ENCODE assay signal across 18 cellular contexts in genomic region chr1:27393641-27394281, GRCh38. TPM values are rescaled to one million over a fixed set of nuclear protein-coding genes. Genes with fewer than 3 reads are reported as not detected.
DNase-seq lines count a peak whose midpoint lies in the region; ATAC-seq, FAIRE-seq and TF ChIP-seq lines count a peak whose summit lies in the region.
"Had no signal": no experiment of that assay in that cellular context is flagged by ENCODE, and none has a peak within 500 bp of the region (broad histone marks: within the 10 kb centered on the region; RNA-seq: fewer than 3 reads in every experiment).

No MANE protein-coding gene starts in this region.

- TF ChIP-seq EP300 in HepG2 (IDR thresholded peaks at IDR 0.05; ENCODE audit: low read depth in 2 of 2, low read length in 2 of 2) (no peak), HepG2 (CRISPR knock-in tag; IDR thresholded peaks at IDR 0.05; ENCODE audit: borderline replicate concordance) (no peak)

- ATAC-seq in HepG2 (no peak), right lobe of liver (no peak), T-helper 17 cell (no peak), GM18907 (IDR thresholded peaks at IDR 0.05; ENCODE audit: unreplicated experiment) (no peak)
- ATAC-seq in stimulated activated naive CD8-positive, alpha-beta T cell treated with anti-CD3 and anti-CD28 coated beads, Interleukin-15, amount 100 ng/mL, for 72 hours: no peak
- ATAC-seq: gastroesophageal sphincter; GM12878; stimulated activated memory B cell treated with anti-CD40 and anti-IgM and Interleukin-4, amounts not matched to agents 10 μg/mL and 1 μg/mL and 100 μg/mL, for 72 hours had no signal

- CTCF ChIA-PET in HepG2 (lab: Yijun Ruan, JAX; ENCODE audit: low intra/inter-chr PET ratio, low total read pairs): interaction anchor here (1.5 kb wide), 1 partner anchor 213 kb away, joined by 6 read pairs; no protein-coding TSS in a partner anchor

- H3K27ac ChIP-seq in HepG2 (ENCODE audit: extremely low read length, insufficient read depth, low read length): no peak overlapping the region
- no peak overlapping the region for H3K27ac ChIP-seq in right lobe of liver
- H3K27ac ChIP-seq: VCaP had no signal

- H4K20me1 ChIP-seq in HepG2 (ENCODE audit: insufficient read depth, low read length): no peaks in the 10 kb centered on the region

- POLR2A ChIA-PET in HepG2 (lab: Yijun Ruan, JAX): no interaction called here

- BruUV-seq in HepG2 (replicated peaks; lab: Mats Ljungman, UMichigan): TSS peak; percentile 62

- H3K36me3 ChIP-seq in HepG2 (replicated peaks in 1 of 2; ENCODE audit: control insufficient read depth in 1 of 2, insufficient read depth in 2 of 2, low read length in 2 of 2) (no peaks in the 10 kb centered on the region), right lobe of liver (no peaks in the 10 kb centered on the region)
- H3K36me3 ChIP-seq: BE2C, gastroesophageal sphincter, right atrium auricular region had no signal

- H3K4me1 Mint-ChIP-seq in T-helper 17 cell (peaks cover 17% of the 10 kb centered on the region), osteocyte (ENCODE audit: unreplicated experiment) (peaks cover 19% of the 10 kb centered on the region)
- peaks cover 35% of the 10 kb centered on the region for H3K4me1 Mint-ChIP-seq in stimulated activated naive CD8-positive, alpha-beta T cell treated with anti-CD3 and anti-CD28 coated beads, Interleukin-15, amount 100 ng/mL, for 72 hours

- FAIRE-seq in HepG2 (lab: Jason Lieb, UNC): no peak
- FAIRE-seq: endometrium, GM12878 had no signal

- TF ChIP-seq CTCF in HepG2 (CRISPR knock-in tag; IDR thresholded peaks at IDR 0.05) (no peak), right lobe of liver (IDR thresholded peaks at IDR 0.05) (no peak), osteocyte (IDR thresholded peaks at IDR 0.05) (no peak)

- H3K4me1 ChIP-seq in HepG2 (ENCODE audit: insufficient read depth, low read length): peaks cover 28% of the 10 kb centered on the region
- H3K4me1 ChIP-seq in right lobe of liver: peaks cover 0 to 6% (median 0%) of the 10 kb centered on the region in 4 donors

- intact Hi-C loops in HepG2 (cut with micrococcal nuclease; ENCODE audit: unreplicated experiment) (loop anchor here (2.0 to 10.0 kb wide), 2 partner anchors 213 to 271 kb away; no protein-coding TSS in a partner anchor), right lobe of liver (cut with DNase I) (loop anchor here in 1 of 2 donors (5.0 kb wide), 2 partner anchors 36 to 91 kb away; no protein-coding TSS in a partner anchor)

- H3K4me3 ChIP-seq in HepG2 (replicated peaks in 1 of 3; ENCODE audit: insufficient read depth in 1 of 3, low read depth in 2 of 3, low read length in 3 of 3) (no peak overlapping the region), right lobe of liver (no peak overlapping the region), iPS-18c (ENCODE audit: insufficient read depth, low read depth, low read length) (peak overlapping the region; percentile 86; the same call in 1 of the 2 replicates)
- H3K4me3 ChIP-seq: GM12878 had no signal

- H3K27ac Mint-ChIP-seq in T-helper 17 cell (peak overlapping the region; percentile 90), osteocyte (ENCODE audit: unreplicated experiment) (no peak overlapping the region)
- no peak overlapping the region for H3K27ac Mint-ChIP-seq in stimulated activated naive CD8-positive, alpha-beta T cell treated with anti-CD3 and anti-CD28 coated beads, Interleukin-15, amount 100 ng/mL, for 72 hours

- no peak for TF ChIP-seq RAD21 in HepG2 (CRISPR knock-in tag; IDR thresholded peaks at IDR 0.05)

- no peaks in the 10 kb centered on the region for H3K9me3 ChIP-seq in HepG2 (ENCODE audit: low read length)
- no peaks in the 10 kb centered on the region for H3K9me3 ChIP-seq in right lobe of liver
- no peaks in the 10 kb centered on the region for H3K9me3 ChIP-seq in T-helper 17 cell (ENCODE audit: control insufficient read depth, low read length, poor library complexity, severe bottlenecking)
- H3K9me3 ChIP-seq in iPS-18c (ENCODE audit: control insufficient read depth, insufficient read depth, low read length): no peaks in the 10 kb centered on the region
- H3K9me3 ChIP-seq: BE2C, gastroesophageal sphincter, right atrium auricular region had no signal

- H3K36me3 Mint-ChIP-seq in T-helper 17 cell (ENCODE audit: low read depth): no peaks in the 10 kb centered on the region
- no peaks in the 10 kb centered on the region for H3K36me3 Mint-ChIP-seq in osteocyte (ENCODE audit: unreplicated experiment)
- H3K36me3 Mint-ChIP-seq: stimulated activated memory B cell treated with anti-CD40 and anti-IgM and Interleukin-4, amounts not matched to agents 10 μg/mL and 1 μg/mL and 100 μg/mL, for 72 hours had no signal

- peak overlapping the region; percentile 90 for H3K4me2 ChIP-seq in HepG2 (ENCODE audit: low read depth, low read length)

- 93% methylated on average over 3 of the region's 18 CpGs for WGBS in HepG2 (ENCODE audit: low lambda C conversion rate)
- 92% methylated on average over 6 of the region's 18 CpGs for WGBS in right lobe of liver (ENCODE audit: insufficient coverage, low coverage, low lambda C conversion rate, missing lambda C conversion rate)

- in situ Hi-C loops in HepG2 (cut with HindIII; ENCODE audit: extremely low pct_ligation_motif_present, low pct_unique_long_range_greater_than_20kb): loop anchor here (5.0 kb wide), 4 partner anchors 36 to 281 kb away; no protein-coding TSS in a partner anchor

- H3K79me2 ChIP-seq in HepG2 (ENCODE audit: insufficient read depth, low read length): no peaks in the 10 kb centered on the region

- H3K27me3 Mint-ChIP-seq in T-helper 17 cell: no peaks in the 10 kb centered on the region
- no peaks in the 10 kb centered on the region for H3K27me3 Mint-ChIP-seq in stimulated activated naive CD8-positive, alpha-beta T cell treated with anti-CD3 and anti-CD28 coated beads, Interleukin-15, amount 100 ng/mL, for 72 hours
- H3K27me3 Mint-ChIP-seq in osteocyte (ENCODE audit: unreplicated experiment): peaks cover 7% of the 10 kb centered on the region
- H3K27me3 Mint-ChIP-seq: stimulated activated memory B cell treated with anti-CD40 and anti-IgM and Interleukin-4, amounts not matched to agents 10 μg/mL and 1 μg/mL and 100 μg/mL, for 72 hours had no signal

- TF ChIP-seq POLR2A in HepG2 (IDR thresholded peaks at IDR 0.05; ENCODE audit: insufficient read depth in 1 of 2, low read depth in 2 of 2, low read length in 2 of 2) (no peak), right lobe of liver (IDR thresholded peaks at IDR 0.05) (no peak)

- H3K4me3 Mint-ChIP-seq in T-helper 17 cell (peak overlapping the region; percentile 59), osteocyte (ENCODE audit: unreplicated experiment) (no peak overlapping the region)
- H3K4me3 Mint-ChIP-seq in stimulated activated naive CD8-positive, alpha-beta T cell treated with anti-CD3 and anti-CD28 coated beads, Interleukin-15, amount 100 ng/mL, for 72 hours: peak overlapping the region; percentile 12 to 91

- H2AFZ ChIP-seq in HepG2 (ENCODE audit: low read length): no peak overlapping the region

- peaks cover 0 to 2% of the 10 kb centered on the region in 2 experiments; a peak in 2 of 5 replicates for H3K27me3 ChIP-seq in HepG2 (ENCODE audit: control insufficient read depth in 1 of 2, insufficient read depth in 2 of 2, low read length in 2 of 2)
- no peaks in the 10 kb centered on the region for H3K27me3 ChIP-seq in right lobe of liver
- H3K27me3 ChIP-seq: BE2C, gastroesophageal sphincter, right atrium auricular region had no signal

- H3K9ac ChIP-seq in HepG2 (ENCODE audit: insufficient read depth, low read depth, low read length): no peak overlapping the region

- no peak for DNase-seq in HepG2 (ENCODE audit: low spot score)
- no peak for DNase-seq in right lobe of liver
- no peak for DNase-seq in T-helper 17 cell
- DNase-seq in stimulated activated naive CD8-positive, alpha-beta T cell treated with anti-CD3 and anti-CD28 coated beads, Interleukin-15, amount 100 ng/mL, for 72 hours: no peak
- DNase-seq in osteocyte (ENCODE audit: extremely low spot score, unreplicated experiment): no peak
- DNase-seq in islet precursor cell: no peak
- DNase-seq: BE2C; NCI-H2029 treated with DMSO at 0.1 percent for 48 hours; stimulated activated CD4-positive, alpha-beta T cell treated with anti-CD3 and anti-CD28 coated beads, Interleukin-4, amount 100 ng/mL, for 24 hours had no signal

- H3K9me3 Mint-ChIP-seq in stimulated activated naive CD8-positive, alpha-beta T cell treated with anti-CD3 and anti-CD28 coated beads, Interleukin-15, amount 100 ng/mL, for 72 hours: no peaks in the 10 kb centered on the region
- H3K9me3 Mint-ChIP-seq in osteocyte (ENCODE audit: unreplicated experiment): no peaks in the 10 kb centered on the region
- H3K9me3 Mint-ChIP-seq: stimulated activated memory B cell treated with anti-CD40 and anti-IgM and Interleukin-4, amounts not matched to agents 10 μg/mL and 1 μg/mL and 100 μg/mL, for 72 hours had no signal

RNA-seq across cellular contexts. Expression of gene GPR3, which starts 1.3 kb away (rescaled TPM):
- 0.88 and 1.00 TPM in 2 replicates for total RNA-seq in HepG2 (2016; rRNA removed; fragmentation: Illumina TruSeq; extraction: Trizol)
- 0.26 and 0.61 TPM in 2 replicates for total RNA-seq in HepG2 (2016; cell fraction: cytosol; rRNA removed; fragmentation: Illumina TruSeq; extraction: Trizol; ENCODE audit: low read depth)
- 0.62 and 1.2 TPM in 2 replicates for total RNA-seq in HepG2 (2016; cell fraction: insoluble cytoplasmic fraction; rRNA removed; fragmentation: Illumina TruSeq; extraction: Trizol)
- 1.4 and 1.5 TPM in 2 replicates for total RNA-seq in HepG2 (2016; cell fraction: membrane; rRNA removed; fragmentation: Illumina TruSeq; extraction: Trizol)
- 1.2 and 1.3 TPM in 2 replicates for total RNA-seq in HepG2 (2016; cell fraction: nucleus; rRNA removed; fragmentation: Illumina TruSeq; extraction: Trizol)
- polyA plus RNA-seq in HepG2 (2011; rRNA removed): 2.6 and 2.7 TPM in 2 replicates
- 2.8 and 3.5 TPM in 2 replicates for polyA plus RNA-seq in HepG2 (2011; cell fraction: cytosol; rRNA removed)
- 2.1 and 2.9 TPM in 2 replicates for polyA plus RNA-seq in HepG2 (2011; cell fraction: nucleus; rRNA removed)
- polyA plus RNA-seq in HepG2 (2012): 1.5 and 2.0 TPM in 2 replicates
- 1.1 TPM in 2 replicates for polyA plus RNA-seq in HepG2 (2016; cell fraction: cytosol; fragmentation: Illumina TruSeq; extraction: Trizol; ENCODE audit: low read depth)
- polyA plus RNA-seq in HepG2 (2016; cell fraction: insoluble cytoplasmic fraction; fragmentation: Illumina TruSeq; extraction: Trizol; ENCODE audit: low read depth): 1.2 and 1.5 TPM in 2 replicates
- 1.9 and 2.4 TPM in 2 replicates for polyA plus RNA-seq in HepG2 (2016; cell fraction: membrane; fragmentation: Illumina TruSeq; extraction: Trizol; ENCODE audit: low read depth)
- polyA plus RNA-seq in HepG2 (2016; cell fraction: nucleus; fragmentation: Illumina TruSeq; extraction: Trizol; ENCODE audit: insufficient read depth, low read depth): 2.8 TPM in 2 replicates
- 1.1 and 7.0 TPM in 2 replicates for polyA minus RNA-seq in HepG2 (2011; rRNA and poly(A)+ RNA removed; ENCODE audit: low replicate concordance)
- polyA minus RNA-seq in HepG2 (2011; cell fraction: cytosol; rRNA and poly(A)+ RNA removed): 1.4 and 1.7 TPM in 2 replicates
- 0.50 and 0.90 TPM in 2 replicates for polyA minus RNA-seq in HepG2 (2011; cell fraction: nucleus; rRNA and poly(A)+ RNA removed)
- total RNA-seq in right lobe of liver: under 1 TPM in 2 of 6 experiments, not detected in 4; 0.19 to 0.43 TPM
- under 1 TPM in 1 of 2 donors, not detected in 1; 0.30 TPM for total RNA-seq in T-helper 17 cell
- 0.50 and 0.56 TPM in 2 replicates for total RNA-seq in osteocyte

RNA-seq across cellular contexts. Expression of gene CD164L2, which starts 10.6 kb away (rescaled TPM):
- total RNA-seq in HepG2 (2016; rRNA removed; fragmentation: Illumina TruSeq; extraction: Trizol) (not detected in 2 replicates), right lobe of liver (under 1 TPM in 1 of 6 experiments, not detected in 5; 0.86 TPM), T-helper 17 cell (not detected), osteocyte (not detected in 2 replicates)
- not detected in 2 replicates for total RNA-seq in HepG2 (2016; cell fraction: cytosol; rRNA removed; fragmentation: Illumina TruSeq; extraction: Trizol; ENCODE audit: low read depth)
- not detected in 2 replicates for total RNA-seq in HepG2 (2016; cell fraction: insoluble cytoplasmic fraction; rRNA removed; fragmentation: Illumina TruSeq; extraction: Trizol)
- total RNA-seq in HepG2 (2016; cell fraction: membrane; rRNA removed; fragmentation: Illumina TruSeq; extraction: Trizol): not detected in 2 replicates
- total RNA-seq in HepG2 (2016; cell fraction: nucleus; rRNA removed; fragmentation: Illumina TruSeq; extraction: Trizol): not detected in 2 replicates
- not detected in 2 replicates for polyA plus RNA-seq in HepG2 (2011; rRNA removed)
- not detected in 2 replicates for polyA plus RNA-seq in HepG2 (2011; cell fraction: cytosol; rRNA removed)
- 0.17 and 0.21 TPM in 2 replicates for polyA plus RNA-seq in HepG2 (2011; cell fraction: nucleus; rRNA removed)
- polyA plus RNA-seq in HepG2 (2012): not detected in 2 replicates
- not detected in 2 replicates for polyA plus RNA-seq in HepG2 (2016; cell fraction: cytosol; fragmentation: Illumina TruSeq; extraction: Trizol; ENCODE audit: low read depth)
- polyA plus RNA-seq in HepG2 (2016; cell fraction: insoluble cytoplasmic fraction; fragmentation: Illumina TruSeq; extraction: Trizol; ENCODE audit: low read depth): not detected in 2 replicates
- not detected in 2 replicates for polyA plus RNA-seq in HepG2 (2016; cell fraction: membrane; fragmentation: Illumina TruSeq; extraction: Trizol; ENCODE audit: low read depth)
- not detected in 2 replicates for polyA plus RNA-seq in HepG2 (2016; cell fraction: nucleus; fragmentation: Illumina TruSeq; extraction: Trizol; ENCODE audit: insufficient read depth, low read depth)
- 0.16 TPM in 1 of 2 replicates, not detected in the other for polyA minus RNA-seq in HepG2 (2011; rRNA and poly(A)+ RNA removed; ENCODE audit: low replicate concordance)
- not detected in 2 replicates for polyA minus RNA-seq in HepG2 (2011; cell fraction: cytosol; rRNA and poly(A)+ RNA removed)
- not detected in 2 replicates for polyA minus RNA-seq in HepG2 (2011; cell fraction: nucleus; rRNA and poly(A)+ RNA removed)
- total RNA-seq: gastroesophageal sphincter, GM12878, M059J, right atrium auricular region had no signal
- polyA plus RNA-seq: GM12878 had no signal

RNA-seq across cellular contexts. Expression of gene FCN3, which starts 19.1 kb away (rescaled TPM):
- total RNA-seq in HepG2 (2016; rRNA removed; fragmentation: Illumina TruSeq; extraction: Trizol): not detected in 2 replicates
- total RNA-seq in HepG2 (2016; cell fraction: cytosol; rRNA removed; fragmentation: Illumina TruSeq; extraction: Trizol; ENCODE audit: low read depth): not detected in 2 replicates
- total RNA-seq in HepG2 (2016; cell fraction: insoluble cytoplasmic fraction; rRNA removed; fragmentation: Illumina TruSeq; extraction: Trizol): not detected in 2 replicates
- not detected in 2 replicates for total RNA-seq in HepG2 (2016; cell fraction: membrane; rRNA removed; fragmentation: Illumina TruSeq; extraction: Trizol)
- total RNA-seq in HepG2 (2016; cell fraction: nucleus; rRNA removed; fragmentation: Illumina TruSeq; extraction: Trizol): not detected in 2 replicates
- polyA plus RNA-seq in HepG2 (2011; rRNA removed): not detected in 2 replicates
- polyA plus RNA-seq in HepG2 (2011; cell fraction: cytosol; rRNA removed): not detected in 2 replicates
- not detected in 2 replicates for polyA plus RNA-seq in HepG2 (2011; cell fraction: nucleus; rRNA removed)
- not detected in 2 replicates for polyA plus RNA-seq in HepG2 (2012)
- not detected in 2 replicates for polyA plus RNA-seq in HepG2 (2016; cell fraction: cytosol; fragmentation: Illumina TruSeq; extraction: Trizol; ENCODE audit: low read depth)
- polyA plus RNA-seq in HepG2 (2016; cell fraction: insoluble cytoplasmic fraction; fragmentation: Illumina TruSeq; extraction: Trizol; ENCODE audit: low read depth): not detected in 2 replicates
- polyA plus RNA-seq in HepG2 (2016; cell fraction: membrane; fragmentation: Illumina TruSeq; extraction: Trizol; ENCODE audit: low read depth): not detected in 2 replicates
- polyA plus RNA-seq in HepG2 (2016; cell fraction: nucleus; fragmentation: Illumina TruSeq; extraction: Trizol; ENCODE audit: insufficient read depth, low read depth): not detected in 2 replicates
- not detected in 2 replicates for polyA minus RNA-seq in HepG2 (2011; rRNA and poly(A)+ RNA removed; ENCODE audit: low replicate concordance)
- polyA minus RNA-seq in HepG2 (2011; cell fraction: cytosol; rRNA and poly(A)+ RNA removed): not detected in 2 replicates
- not detected in 2 replicates for polyA minus RNA-seq in HepG2 (2011; cell fraction: nucleus; rRNA and poly(A)+ RNA removed)
- 100 to 1,000 TPM in 4 of 6 experiments, 10 to 100 TPM in 2; 81.6 to 213 (median 111) TPM for total RNA-seq in right lobe of liver
- not detected for total RNA-seq in T-helper 17 cell
- total RNA-seq in osteocyte: not detected in 2 replicates
- total RNA-seq: M059J had no signal
- polyA plus RNA-seq: GM12878 had no signal

RNA-seq across cellular contexts. Expression of gene MAP3K6, which starts 27.0 kb away (rescaled TPM):
- total RNA-seq in HepG2 (2016; rRNA removed; fragmentation: Illumina TruSeq; extraction: Trizol): 2.7 and 3.5 TPM in 2 replicates
- 0.62 and 2.3 TPM in 2 replicates for total RNA-seq in HepG2 (2016; cell fraction: cytosol; rRNA removed; fragmentation: Illumina TruSeq; extraction: Trizol; ENCODE audit: low read depth)
- total RNA-seq in HepG2 (2016; cell fraction: insoluble cytoplasmic fraction; rRNA removed; fragmentation: Illumina TruSeq; extraction: Trizol): 2.6 and 2.8 TPM in 2 replicates
- 0.93 and 0.99 TPM in 2 replicates for total RNA-seq in HepG2 (2016; cell fraction: membrane; rRNA removed; fragmentation: Illumina TruSeq; extraction: Trizol)
- 1.8 and 2.3 TPM in 2 replicates for total RNA-seq in HepG2 (2016; cell fraction: nucleus; rRNA removed; fragmentation: Illumina TruSeq; extraction: Trizol)
- polyA plus RNA-seq in HepG2 (2011; rRNA removed): 2.7 and 3.2 TPM in 2 replicates
- 1.2 and 1.4 TPM in 2 replicates for polyA plus RNA-seq in HepG2 (2011; cell fraction: cytosol; rRNA removed)
- 20.8 and 29.2 TPM in 2 replicates for polyA plus RNA-seq in HepG2 (2011; cell fraction: nucleus; rRNA removed)
- polyA plus RNA-seq in HepG2 (2012): 0.97 and 2.1 TPM in 2 replicates
- 0.44 and 1.2 TPM in 2 replicates for polyA plus RNA-seq in HepG2 (2016; cell fraction: cytosol; fragmentation: Illumina TruSeq; extraction: Trizol; ENCODE audit: low read depth)
- 2.4 and 2.8 TPM in 2 replicates for polyA plus RNA-seq in HepG2 (2016; cell fraction: insoluble cytoplasmic fraction; fragmentation: Illumina TruSeq; extraction: Trizol; ENCODE audit: low read depth)
- 1.1 and 1.2 TPM in 2 replicates for polyA plus RNA-seq in HepG2 (2016; cell fraction: membrane; fragmentation: Illumina TruSeq; extraction: Trizol; ENCODE audit: low read depth)
- 5.1 and 8.1 TPM in 2 replicates for polyA plus RNA-seq in HepG2 (2016; cell fraction: nucleus; fragmentation: Illumina TruSeq; extraction: Trizol; ENCODE audit: insufficient read depth, low read depth)
- 5.7 and 12.4 TPM in 2 replicates for polyA minus RNA-seq in HepG2 (2011; rRNA and poly(A)+ RNA removed; ENCODE audit: low replicate concordance)
- 0.59 and 1.5 TPM in 2 replicates for polyA minus RNA-seq in HepG2 (2011; cell fraction: cytosol; rRNA and poly(A)+ RNA removed)
- polyA minus RNA-seq in HepG2 (2011; cell fraction: nucleus; rRNA and poly(A)+ RNA removed): 3.4 and 4.0 TPM in 2 replicates
- total RNA-seq in right lobe of liver: 10 to 100 TPM in 2 of 6 experiments, 1 to 10 TPM in 4; 4.3 to 14.9 (median 5.6) TPM
- 1 to 10 TPM; 3.3 to 4.9 TPM for total RNA-seq in T-helper 17 cell
- 43.0 and 48.2 TPM in 2 replicates for total RNA-seq in osteocyte

RNA-seq across cellular contexts. Expression of gene SYTL1, which starts 51.9 kb away (rescaled TPM):
- total RNA-seq in HepG2 (2016; rRNA removed; fragmentation: Illumina TruSeq; extraction: Trizol) (9.1 and 17.8 TPM in 2 replicates), right lobe of liver (1 to 10 TPM in 1 of 6 experiments, under 1 TPM in 5; 0.37 to 1.7 (median 0.80) TPM), T-helper 17 cell (100 to 1,000 TPM; 206 to 261 TPM), osteocyte (0.46 and 0.97 TPM in 2 replicates)
- 5.6 TPM in 2 replicates for total RNA-seq in HepG2 (2016; cell fraction: cytosol; rRNA removed; fragmentation: Illumina TruSeq; extraction: Trizol; ENCODE audit: low read depth)
- 7.9 and 19.8 TPM in 2 replicates for total RNA-seq in HepG2 (2016; cell fraction: insoluble cytoplasmic fraction; rRNA removed; fragmentation: Illumina TruSeq; extraction: Trizol)
- total RNA-seq in HepG2 (2016; cell fraction: membrane; rRNA removed; fragmentation: Illumina TruSeq; extraction: Trizol): 7.4 and 8.0 TPM in 2 replicates
- 15.9 and 19.3 TPM in 2 replicates for total RNA-seq in HepG2 (2016; cell fraction: nucleus; rRNA removed; fragmentation: Illumina TruSeq; extraction: Trizol)
- 11.1 and 15.8 TPM in 2 replicates for polyA plus RNA-seq in HepG2 (2011; rRNA removed)
- polyA plus RNA-seq in HepG2 (2011; cell fraction: cytosol; rRNA removed): 4.7 and 8.4 TPM in 2 replicates
- polyA plus RNA-seq in HepG2 (2011; cell fraction: nucleus; rRNA removed): 175 and 243 TPM in 2 replicates
- 7.2 and 8.3 TPM in 2 replicates for polyA plus RNA-seq in HepG2 (2012)
- 3.6 and 4.2 TPM in 2 replicates for polyA plus RNA-seq in HepG2 (2016; cell fraction: cytosol; fragmentation: Illumina TruSeq; extraction: Trizol; ENCODE audit: low read depth)
- 8.1 and 8.6 TPM in 2 replicates for polyA plus RNA-seq in HepG2 (2016; cell fraction: insoluble cytoplasmic fraction; fragmentation: Illumina TruSeq; extraction: Trizol; ENCODE audit: low read depth)
- 4.6 and 5.4 TPM in 2 replicates for polyA plus RNA-seq in HepG2 (2016; cell fraction: membrane; fragmentation: Illumina TruSeq; extraction: Trizol; ENCODE audit: low read depth)
- 45.3 and 50.8 TPM in 2 replicates for polyA plus RNA-seq in HepG2 (2016; cell fraction: nucleus; fragmentation: Illumina TruSeq; extraction: Trizol; ENCODE audit: insufficient read depth, low read depth)
- polyA minus RNA-seq in HepG2 (2011; rRNA and poly(A)+ RNA removed; ENCODE audit: low replicate concordance): 0.21 and 11.5 TPM in 2 replicates
- polyA minus RNA-seq in HepG2 (2011; cell fraction: cytosol; rRNA and poly(A)+ RNA removed): 3.3 and 6.7 TPM in 2 replicates
- polyA minus RNA-seq in HepG2 (2011; cell fraction: nucleus; rRNA and poly(A)+ RNA removed): 14.3 and 14.8 TPM in 2 replicates

Comparison
In these comparisons a context has a peak if more than half of its experiments do, and no peak if none do; other contexts are left out.
1. RNA of gene FCN3, which starts 19.1 kb away (total RNA-seq): 81.6 to 213 TPM in right lobe of liver; not detected in HepG2, not detected in T-helper 17 cell and not detected in osteocyte; every median in the first group is over 10 times any median in the second.